Comparison of ENCODE assay signal across 9 cellular contexts in the genomic region with DNA sequence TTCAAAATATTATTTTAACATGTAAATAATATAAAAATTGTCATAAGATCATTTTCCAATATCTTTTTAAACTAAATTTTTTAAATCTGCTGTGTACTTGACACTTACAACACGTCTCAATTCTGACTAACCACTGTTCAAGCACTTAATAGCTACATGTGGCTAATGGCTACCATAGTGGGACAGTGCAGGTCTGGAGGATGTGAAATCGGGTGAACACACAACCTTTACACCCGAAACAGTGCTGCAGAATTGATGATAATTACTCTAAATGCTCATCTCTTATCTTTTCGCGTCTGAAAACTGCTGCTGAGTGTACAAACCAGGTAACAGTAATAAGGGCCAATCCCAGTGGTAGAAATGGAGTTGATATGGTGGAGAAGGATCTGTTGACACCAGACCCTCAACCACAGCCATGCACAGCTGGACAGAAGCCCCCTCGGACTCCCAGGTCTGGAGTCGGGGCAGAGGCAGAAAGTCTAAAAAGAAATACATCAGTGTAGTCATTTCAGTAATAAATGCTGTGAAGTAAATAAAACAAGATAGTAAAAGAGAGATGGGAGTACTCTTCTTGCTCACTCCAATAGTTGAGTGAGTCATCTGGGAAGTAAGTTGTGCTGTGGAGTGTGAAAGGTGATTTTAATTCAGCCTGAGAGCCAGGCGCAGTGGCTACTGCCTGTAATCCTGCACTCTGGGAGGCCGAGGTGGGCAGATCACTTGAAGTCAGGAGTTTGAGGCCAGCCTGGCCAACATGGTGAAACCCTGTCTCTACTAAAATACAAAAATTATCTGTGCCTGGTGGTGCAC.
DNase-seq lines count a peak whose midpoint lies in the region; ATAC-seq and TF ChIP-seq lines count a peak whose summit lies in the region.
"Had no signal": no experiment of that assay in that cellular context is flagged by ENCODE, and none has a peak within 500 bp of the region (broad histone marks: within the 10 kb centered on the region; RNA-seq: fewer than 3 reads in every experiment).

No MANE protein-coding gene starts in this region.

- no peaks in the 10 kb centered on the region for H3K27me3 Mint-ChIP-seq in endodermal cell (ENCODE audit: insufficient read depth)
- H3K27me3 Mint-ChIP-seq: activated naive CD8-positive, alpha-beta T cell had no signal

- H3K9me3 ChIP-seq in endodermal cell (ENCODE audit: control insufficient read depth, low read length): no peaks in the 10 kb centered on the region

- H3K4me3 Mint-ChIP-seq in endodermal cell: no peak overlapping the region
- H3K4me3 Mint-ChIP-seq: activated naive CD8-positive, alpha-beta T cell had no signal

- H3K9me3 Mint-ChIP-seq in endodermal cell: no peaks in the 10 kb centered on the region

- DNase-seq in EL (peak; percentile 37), kidney epithelial cell (ENCODE audit: low read depth) (peak; percentile 59), amniotic stem cell (lab: John Stamatoyannopoulos, UW) (no peak), endodermal cell (no peak), NCI-H2029 treated with DMSO at 0.1 percent for 48 hours (lab: John Stamatoyannopoulos, UW) (no peak)
- no peak for DNase-seq in stimulated activated CD4-positive, alpha-beta T cell treated with anti-CD3 and anti-CD28 coated beads, Interleukin-2, amount 100 ng/mL, for 24 hours

- H3K36me3 ChIP-seq in kidney epithelial cell (ENCODE audit: control insufficient read depth, insufficient read depth, low read length) (no peaks in the 10 kb centered on the region), endodermal cell (ENCODE audit: control insufficient read depth, insufficient read depth, low read length) (peaks cover 49% of the 10 kb centered on the region)

- no peaks in the 10 kb centered on the region for H3K4me1 ChIP-seq in endodermal cell (ENCODE audit: control insufficient read depth, insufficient read depth, low read length)

- H3K4me1 Mint-ChIP-seq in endodermal cell: peaks cover 6% of the 10 kb centered on the region

- H3K36me3 Mint-ChIP-seq in endodermal cell (ENCODE audit: low read depth): peaks cover 28% of the 10 kb centered on the region

- H3K4me3 ChIP-seq in kidney epithelial cell (ENCODE audit: low read depth, low read length) (no peak overlapping the region), endodermal cell (ENCODE audit: low read length) (no peak overlapping the region)

- H3K27me3 ChIP-seq in kidney epithelial cell (ENCODE audit: control insufficient read depth, insufficient read depth, low read length) (no peaks in the 10 kb centered on the region), endodermal cell (ENCODE audit: control insufficient read depth, insufficient read depth, low read length, poor library complexity, severe bottlenecking) (no peaks in the 10 kb centered on the region)

- TF ChIP-seq CTCF in kidney epithelial cell (IDR thresholded peaks at IDR 0.05; ENCODE audit: insufficient read depth, low read length, poor library complexity, severe bottlenecking) (no peak), endodermal cell (conservative IDR thresholded peaks at IDR 0.05) (no peak)

- ATAC-seq in GM21381 (IDR thresholded peaks at IDR 0.05; ENCODE audit: unreplicated experiment): peak; percentile 94
- ATAC-seq in HG03457 (IDR thresholded peaks at IDR 0.05; ENCODE audit: unreplicated experiment): peak; percentile 93

- no peak overlapping the region for H3K9ac ChIP-seq in endodermal cell (ENCODE audit: extremely low read depth, low read length, poor library complexity, severe bottlenecking)

- H3K27ac ChIP-seq in endodermal cell (ENCODE audit: low read depth, low read length): no peak overlapping the region

- WGBS in endodermal cell (ENCODE audit: insufficient coverage in 1 of 2, insufficient read length in 1 of 2), 2 experiments: 95 to 100% methylated on average over 1 to 9 of the region's 9 CpGs

- H3K27ac Mint-ChIP-seq in endodermal cell: no peak overlapping the region
- H3K27ac Mint-ChIP-seq: activated naive CD8-positive, alpha-beta T cell had no signal

Comparison
In these comparisons a context has a peak if more than half of its experiments do, and no peak if none do; other contexts are left out.
1. DNase-seq: peak in EL (single experiment) and kidney epithelial cell (single experiment); none in amniotic stem cell (single experiment), stimulated activated CD4-positive, alpha-beta T cell treated with anti-CD3 and anti-CD28 coated beads, Interleukin-2, amount 100 ng/mL, for 24 hours (0 of 2), endodermal cell (single experiment) and NCI-H2029 treated with DMSO at 0.1 percent for 48 hours (single experiment).